8 cellular contexts compared by ENCODE assay signal in the genomic region with DNA sequence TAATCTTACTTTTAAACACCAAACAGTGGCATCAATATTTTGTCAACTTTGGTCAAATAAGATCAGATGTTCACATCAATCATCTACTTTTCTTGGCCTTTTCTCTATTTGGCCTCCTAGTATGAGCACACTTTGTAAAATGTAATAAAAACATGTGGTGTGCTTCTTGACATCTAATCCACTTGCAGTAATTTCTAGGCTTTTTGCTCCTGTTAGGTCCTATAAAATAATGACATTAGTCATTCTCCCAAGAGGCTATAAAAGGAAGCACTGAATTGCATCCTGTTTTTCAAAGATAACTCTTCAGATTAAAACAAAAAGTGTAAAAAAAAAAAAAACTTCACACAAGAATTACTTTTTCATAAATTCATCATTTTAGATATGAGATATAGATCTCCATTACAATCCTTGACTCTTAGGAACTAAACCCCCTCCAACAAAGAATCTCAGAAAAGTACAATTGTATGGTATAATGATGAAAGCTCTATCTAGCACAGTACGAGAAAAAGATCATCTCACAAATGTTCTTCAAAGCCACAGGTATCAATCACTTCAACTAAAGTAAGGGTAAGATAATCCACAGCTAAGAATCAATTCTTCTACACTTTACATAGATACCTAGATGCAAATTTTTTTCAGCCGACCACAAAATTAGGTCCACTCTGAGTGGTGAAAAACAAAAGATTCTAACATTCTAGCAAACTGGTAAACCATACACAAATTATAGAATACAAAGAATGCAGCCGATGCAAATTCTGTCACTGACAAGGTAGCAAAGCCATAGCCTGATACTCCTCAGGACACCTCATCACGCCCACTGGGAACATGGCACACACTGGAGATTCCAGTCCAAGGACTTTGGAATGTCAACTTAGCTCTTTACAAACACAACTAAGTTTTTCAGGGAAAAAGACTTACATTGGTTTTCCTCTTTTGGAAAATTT.
DNase-seq lines count a peak whose midpoint lies in the region; ATAC-seq and TF ChIP-seq lines count a peak whose summit lies in the region.

No MANE protein-coding gene starts in this region.

- H3K79me2 ChIP-seq in MM.1S (ENCODE audit: low read length): peaks cover 78% of the 10 kb centered on the region

- H3K9ac ChIP-seq in MM.1S (ENCODE audit: low read length): peak overlapping the region; percentile 95

- peaks cover 24% of the 10 kb centered on the region for H3K36me3 Mint-ChIP-seq in effector memory CD8-positive, alpha-beta T cell (ENCODE audit: insufficient read depth)

- H3K4me2 ChIP-seq in MM.1S (ENCODE audit: low read depth, low read length): peak overlapping the region; percentile 83

- no peak for ATAC-seq in effector memory CD8-positive, alpha-beta T cell (replicated peaks)
- no peak for ATAC-seq in stimulated activated naive CD8-positive, alpha-beta T cell treated with anti-CD3 and anti-CD28 coated beads, Interleukin-15, amount 100 ng/mL, for 72 hours
- no peak for ATAC-seq in HG02840 (IDR thresholded peaks at IDR 0.05; ENCODE audit: low FRiP score, unreplicated experiment)

- peaks cover 18% of the 10 kb centered on the region for H3F3A ChIP-seq in MM.1S (ENCODE audit: insufficient read depth, low read length)

- DNase-seq in NOMO-1 treated with DMSO at 0.1 percent for 48 hours (lab: John Stamatoyannopoulos, UW; ENCODE audit: unreplicated experiment) (peak; percentile 15), NOMO-1 treated with dmso at 0.1 percent for 144 hours (lab: John Stamatoyannopoulos, UW; ENCODE audit: unreplicated experiment) (no peak), MM.1S (peak; percentile 30), SKM-1 treated with dmso at 0.1 percent for 144 hours (lab: John Stamatoyannopoulos, UW; ENCODE audit: unreplicated experiment) (no peak)
- DNase-seq in effector memory CD8-positive, alpha-beta T cell: no peak
- no peak for DNase-seq in stimulated activated naive CD8-positive, alpha-beta T cell treated with anti-CD3 and anti-CD28 coated beads, Interleukin-15, amount 100 ng/mL, for 72 hours
- no peak for DNase-seq in effector CD4-positive, alpha-beta T cell

- H3K27me3 ChIP-seq in MM.1S (replicated peaks; ENCODE audit: insufficient read depth, low read length): no peaks in the 10 kb centered on the region

- H3K9me2 ChIP-seq in MM.1S (replicated peaks; ENCODE audit: insufficient read depth, low read length): no peaks in the 10 kb centered on the region

- no peak overlapping the region for H2AFZ ChIP-seq in MM.1S (ENCODE audit: low read length)

- H3K27ac Mint-ChIP-seq in effector memory CD8-positive, alpha-beta T cell: peak overlapping the region; percentile 95 to 96
- peak overlapping the region; percentile 94 to 97 for H3K27ac Mint-ChIP-seq in stimulated activated naive CD8-positive, alpha-beta T cell treated with anti-CD3 and anti-CD28 coated beads, Interleukin-15, amount 100 ng/mL, for 72 hours

- H3K4me1 ChIP-seq in MM.1S (ENCODE audit: low read length): peaks cover 17% of the 10 kb centered on the region

- H3K27ac ChIP-seq in MM.1S (ENCODE audit: low read length): peak overlapping the region; percentile 85; the same call in 1 of the 2 replicates

- no peak for TF ChIP-seq CTCF in MM.1S (IDR thresholded peaks at IDR 0.05; ENCODE audit: low read length)

- H3K4me3 Mint-ChIP-seq in effector memory CD8-positive, alpha-beta T cell: peak overlapping the region; percentile 92 to 97
- H3K4me3 Mint-ChIP-seq in stimulated activated naive CD8-positive, alpha-beta T cell treated with anti-CD3 and anti-CD28 coated beads, Interleukin-15, amount 100 ng/mL, for 72 hours: peak overlapping the region; percentile 94 to 97

- H3K36me3 ChIP-seq in MM.1S (replicated peaks; ENCODE audit: insufficient read depth, low read length): 0 out of 2 replicates have a peak, but pooled peaks cover 3% of the 10 kb centered on the region

- no peaks in the 10 kb centered on the region for H4K20me1 ChIP-seq in MM.1S (ENCODE audit: insufficient read depth, low read length)

- H3K4me3 ChIP-seq in MM.1S (ENCODE audit: low read length): peak overlapping the region; percentile 93

- peaks cover 57 to 72% of the 10 kb centered on the region in 2 donors for H3K4me1 Mint-ChIP-seq in effector memory CD8-positive, alpha-beta T cell (ENCODE audit: low read depth in 2 of 2)
- H3K4me1 Mint-ChIP-seq in stimulated activated naive CD8-positive, alpha-beta T cell treated with anti-CD3 and anti-CD28 coated beads, Interleukin-15, amount 100 ng/mL, for 72 hours: peaks cover 48% of the 10 kb centered on the region

- no peaks in the 10 kb centered on the region for H3K27me3 Mint-ChIP-seq in effector memory CD8-positive, alpha-beta T cell
- no peaks in the 10 kb centered on the region for H3K27me3 Mint-ChIP-seq in stimulated activated naive CD8-positive, alpha-beta T cell treated with anti-CD3 and anti-CD28 coated beads, Interleukin-15, amount 100 ng/mL, for 72 hours

- H3K9me3 Mint-ChIP-seq in effector memory CD8-positive, alpha-beta T cell: no peaks in the 10 kb centered on the region
- H3K9me3 Mint-ChIP-seq in stimulated activated naive CD8-positive, alpha-beta T cell treated with anti-CD3 and anti-CD28 coated beads, Interleukin-15, amount 100 ng/mL, for 72 hours: no peaks in the 10 kb centered on the region

- H3K9me3 ChIP-seq in MM.1S (replicated peaks; ENCODE audit: insufficient read depth, low read length): no peaks in the 10 kb centered on the region

Comparison
In these comparisons a context has a peak if more than half of its experiments do, and no peak if none do; other contexts are left out.
1. DNase-seq: peak in NOMO-1 treated with DMSO at 0.1 percent for 48 hours (single experiment) and MM.1S (single experiment); none in NOMO-1 treated with dmso at 0.1 percent for 144 hours (single experiment), effector memory CD8-positive, alpha-beta T cell (0 of 3), stimulated activated naive CD8-positive, alpha-beta T cell treated with anti-CD3 and anti-CD28 coated beads, Interleukin-15, amount 100 ng/mL, for 72 hours (0 of 2), effector CD4-positive, alpha-beta T cell (single experiment) and SKM-1 treated with dmso at 0.1 percent for 144 hours (single experiment).